Comparison of ENCODE assay signal across 8 cellular contexts in genomic region chr9:137513801-137514570, GRCh38. TPM values are rescaled to one million over a fixed set of nuclear protein-coding genes. Genes with fewer than 3 reads are reported as not detected.
DNase-seq lines count a peak whose midpoint lies in the region; ATAC-seq and TF ChIP-seq lines count a peak whose summit lies in the region.
"Not testable (repeated sequence)": the region's sequence is repeated elsewhere in the genome, so short reads cannot be mapped to it uniquely, and the experiment has no call there.

No MANE protein-coding gene starts in this region.

- H3K9ac ChIP-seq in BLaER1 treated with 17β-estradiol and CSF1 and Interleukin-3, amounts not matched to agents 10 nM and 100 nM, result not testable (repeated sequence)
- H3K9ac ChIP-seq in OCI-LY3 (ENCODE audit: low read length), result peak overlapping the region; percentile 50

- not testable (repeated sequence) for H3K9me3 Mint-ChIP-seq in activated T-helper 17 cell treated with anti-CD3 and anti-CD28 coated beads, Interleukin-2, amount 50 U/mL, for 72 hours; effector memory CD8-positive, alpha-beta T cell; stimulated activated naive B cell treated with anti-CD40 and anti-IgM and Interleukin-4, amounts not matched to agents 10 μg/mL and 1 μg/mL and 100 μg/mL, for 72 hours

- H3K4me2 ChIP-seq in BLaER1 treated with 17β-estradiol and CSF1 and Interleukin-3, amounts not matched to agents 10 nM and 100 nM, result peak overlapping the region in 8 of 11 experiments; percentile 7 to 57 (median 40); a peak in 14 of 22 replicates
- H3K4me2 ChIP-seq in OCI-LY3 (ENCODE audit: low read length), result peak overlapping the region; percentile 73

- not testable (repeated sequence) for ATAC-seq in activated T-helper 17 cell treated with anti-CD3 and anti-CD28 coated beads, Interleukin-2, amount 50 U/mL, for 72 hours (replicated peaks); stimulated activated naive B cell treated with anti-CD40 and anti-IgM and Interleukin-4, amounts not matched to agents 10 μg/mL and 1 μg/mL and 100 μg/mL, for 72 hours (replicated peaks)
- peak; percentile 32 for ATAC-seq in effector memory CD8-positive, alpha-beta T cell (replicated peaks)
- ATAC-seq in mucosa of descending colon, result peak; percentile 92

- H4K20me1 ChIP-seq in BLaER1 treated with 17β-estradiol and CSF1 and Interleukin-3, amounts not matched to agents 10 nM and 100 nM; OCI-LY3 (ENCODE audit: insufficient read depth, low read length): not testable (repeated sequence)

- H3K4me3 ChIP-seq in BLaER1 treated with 17β-estradiol and CSF1 and Interleukin-3, amounts not matched to agents 10 nM and 100 nM; mucosa of descending colon: not testable (repeated sequence)
- H3K4me3 ChIP-seq in OCI-LY3 (ENCODE audit: low read length), result peak overlapping the region; percentile 67

- intact Hi-C loops in mucosa of descending colon (cut with DNase I, micrococcal nuclease), result not testable (repeated sequence)

- H3K4me1 ChIP-seq in BLaER1 treated with 17β-estradiol and CSF1 and Interleukin-3, amounts not matched to agents 10 nM and 100 nM, result peaks cover 0 to 32% (median 27%) of the 10 kb centered on the region in 10 experiments; a peak in 17 of 20 replicates
- peaks cover 10% of the 10 kb centered on the region for H3K4me1 ChIP-seq in OCI-LY3 (ENCODE audit: low read length)
- not testable (repeated sequence) for H3K4me1 ChIP-seq in mucosa of descending colon (ENCODE audit: low read depth)

- not testable (repeated sequence) for H3K36me3 ChIP-seq in BLaER1 treated with 17β-estradiol and CSF1 and Interleukin-3, amounts not matched to agents 10 nM and 100 nM; OCI-LY3 (replicated peaks; ENCODE audit: low read depth, low read length); mucosa of descending colon (ENCODE audit: low read depth)

- peak overlapping the region; percentile 48; the same call in 1 of the 2 replicates for H2AFZ ChIP-seq in OCI-LY3 (ENCODE audit: low read depth, low read length)

- peak overlapping the region; percentile 35 for H3K27ac Mint-ChIP-seq in activated T-helper 17 cell treated with anti-CD3 and anti-CD28 coated beads, Interleukin-2, amount 50 U/mL, for 72 hours
- peak overlapping the region; percentile 16 to 19 for H3K27ac Mint-ChIP-seq in effector memory CD8-positive, alpha-beta T cell
- peak overlapping the region; percentile 82 for H3K27ac Mint-ChIP-seq in stimulated activated naive B cell treated with anti-CD40 and anti-IgM and Interleukin-4, amounts not matched to agents 10 μg/mL and 1 μg/mL and 100 μg/mL, for 72 hours

- DNase-seq in Daoy (ENCODE audit: low read depth) (peak; percentile 48), M059J (ENCODE audit: low read depth) (peak; percentile 74), mucosa of descending colon (peak in 2 of 3 donors; percentile 57 to 63)
- not testable (repeated sequence) for DNase-seq in effector memory CD8-positive, alpha-beta T cell; stimulated activated naive B cell treated with anti-CD40 and anti-IgM and Interleukin-4, amounts not matched to agents 10 μg/mL and 1 μg/mL and 100 μg/mL, for 72 hours

- not testable (repeated sequence) for H3K27me3 Mint-ChIP-seq in activated T-helper 17 cell treated with anti-CD3 and anti-CD28 coated beads, Interleukin-2, amount 50 U/mL, for 72 hours; effector memory CD8-positive, alpha-beta T cell; stimulated activated naive B cell treated with anti-CD40 and anti-IgM and Interleukin-4, amounts not matched to agents 10 μg/mL and 1 μg/mL and 100 μg/mL, for 72 hours

- H3K9me3 ChIP-seq in BLaER1 treated with 17β-estradiol and CSF1 and Interleukin-3, amounts not matched to agents 10 nM and 100 nM (replicated peaks in 1 of 11); OCI-LY3 (ENCODE audit: insufficient read depth, low read length); mucosa of descending colon: not testable (repeated sequence)

- TF ChIP-seq CTCF in OCI-LY3 (IDR thresholded peaks at IDR 0.05; ENCODE audit: low read depth, low read length), result peak; percentile 16; the same call in 1 of the 2 replicates
- TF ChIP-seq CTCF in mucosa of descending colon (IDR thresholded peaks at IDR 0.05), result not testable (repeated sequence)

- not testable (repeated sequence) for H3K27me3 ChIP-seq in BLaER1 treated with 17β-estradiol and CSF1 and Interleukin-3, amounts not matched to agents 10 nM and 100 nM; OCI-LY3 (ENCODE audit: low read depth, low read length)

- H3K27ac ChIP-seq in BLaER1 treated with 17β-estradiol and CSF1 and Interleukin-3, amounts not matched to agents 10 nM and 100 nM; OCI-LY3 (ENCODE audit: low read length): not testable (repeated sequence)

- not testable (repeated sequence) for H3K4me3 Mint-ChIP-seq in activated T-helper 17 cell treated with anti-CD3 and anti-CD28 coated beads, Interleukin-2, amount 50 U/mL, for 72 hours
- peak overlapping the region in 1 of 2 donors; percentile 54 for H3K4me3 Mint-ChIP-seq in effector memory CD8-positive, alpha-beta T cell
- H3K4me3 Mint-ChIP-seq in stimulated activated naive B cell treated with anti-CD40 and anti-IgM and Interleukin-4, amounts not matched to agents 10 μg/mL and 1 μg/mL and 100 μg/mL, for 72 hours, result peak overlapping the region in 1 of 2 donors; percentile 42

- not testable (repeated sequence) for H3K4me1 Mint-ChIP-seq in activated T-helper 17 cell treated with anti-CD3 and anti-CD28 coated beads, Interleukin-2, amount 50 U/mL, for 72 hours; effector memory CD8-positive, alpha-beta T cell (ENCODE audit: low read depth in 2 of 2)
- H3K4me1 Mint-ChIP-seq in stimulated activated naive B cell treated with anti-CD40 and anti-IgM and Interleukin-4, amounts not matched to agents 10 μg/mL and 1 μg/mL and 100 μg/mL, for 72 hours, result peaks cover 4 to 12% of the 10 kb centered on the region in 2 donors

- H3K79me2 ChIP-seq in OCI-LY3 (ENCODE audit: low read length), result not testable (repeated sequence)

- not testable (repeated sequence) for H3K36me3 Mint-ChIP-seq in activated T-helper 17 cell treated with anti-CD3 and anti-CD28 coated beads, Interleukin-2, amount 50 U/mL, for 72 hours (ENCODE audit: low read depth); effector memory CD8-positive, alpha-beta T cell (ENCODE audit: insufficient read depth); stimulated activated naive B cell treated with anti-CD40 and anti-IgM and Interleukin-4, amounts not matched to agents 10 μg/mL and 1 μg/mL and 100 μg/mL, for 72 hours

RNA-seq across cellular contexts. Expression of gene PNPLA7, which starts 36.2 kb away (rescaled TPM):
- total RNA-seq in Daoy (2014; rRNA removed; shearing (Covaris generic)), result under 0.01 TPM in 1 of 2 replicates, not detected in the other
- 0.27 TPM in 1 of 2 replicates, not detected in the other for total RNA-seq in M059J (2014; rRNA removed; shearing (Covaris generic))
- total RNA-seq in activated T-helper 17 cell treated with anti-CD3 and anti-CD28 coated beads, Interleukin-2, amount 50 U/mL, for 72 hours, result 1 to 10 TPM; 2.9 to 5.1 TPM
- 10 to 100 TPM; 16.7 to 27.4 (median 17.2) TPM for total RNA-seq in mucosa of descending colon

RNA-seq across cellular contexts. Expression of gene MRPL41, which starts 37.7 kb away (rescaled TPM):
- total RNA-seq in Daoy (2014; rRNA removed; shearing (Covaris generic)), result 101 and 119 TPM in 2 replicates
- total RNA-seq in M059J (2014; rRNA removed; shearing (Covaris generic)), result 53.7 and 76.4 TPM in 2 replicates
- total RNA-seq in activated T-helper 17 cell treated with anti-CD3 and anti-CD28 coated beads, Interleukin-2, amount 50 U/mL, for 72 hours, result 10 to 100 TPM; 23.3 to 45.5 TPM
- 10 to 100 TPM; 67.1 to 93.8 (median 93.5) TPM for total RNA-seq in mucosa of descending colon

RNA-seq across cellular contexts. Expression of gene NSMF, which starts 54.9 kb away (rescaled TPM):
- total RNA-seq in Daoy (2014; rRNA removed; shearing (Covaris generic)), result 13.5 and 13.7 TPM in 2 replicates
- total RNA-seq in M059J (2014; rRNA removed; shearing (Covaris generic)), result 11.8 and 24.0 TPM in 2 replicates
- total RNA-seq in activated T-helper 17 cell treated with anti-CD3 and anti-CD28 coated beads, Interleukin-2, amount 50 U/mL, for 72 hours, result 10 to 100 TPM; 26.6 to 35.5 TPM
- total RNA-seq in mucosa of descending colon, result 10 to 100 TPM; 30.1 to 48.0 (median 43.4) TPM

Comparison
In these comparisons a context has a peak if more than half of its experiments do, and no peak if none do; other contexts are left out.
1. H3K27ac Mint-ChIP-seq: peak in every context shown above with its lines; median percentile 82 in stimulated activated naive B cell treated with anti-CD40 and anti-IgM and Interleukin-4, amounts not matched to agents 10 μg/mL and 1 μg/mL and 100 μg/mL, for 72 hours; 35 in activated T-helper 17 cell treated with anti-CD3 and anti-CD28 coated beads, Interleukin-2, amount 50 U/mL, for 72 hours; 18 in effector memory CD8-positive, alpha-beta T cell.